18 cellular contexts compared by ENCODE assay signal in genomic region chr1:17520041-17520440, GRCh38. TPM values are rescaled to one million over a fixed set of nuclear protein-coding genes. Genes with fewer than 3 reads are reported as not detected.
DNase-seq lines count a peak whose midpoint lies in the region; ATAC-seq and TF ChIP-seq lines count a peak whose summit lies in the region.
"Had no signal": no experiment of that assay in that cellular context is flagged by ENCODE, and none has a peak within 500 bp of the region (broad histone marks: within the 10 kb centered on the region; RNA-seq: fewer than 3 reads in every experiment).

No MANE protein-coding gene starts in this region.

- H3F3A ChIP-seq in GM23338 (replicated peaks; ENCODE audit: low read depth): peaks cover 18% of the 10 kb centered on the region; the same call in 1 of the 2 replicates

- no peaks in the 10 kb centered on the region for H4K20me1 ChIP-seq in GM23338 (replicated peaks; ENCODE audit: insufficient read depth)

- ATAC-seq in GM23338 (no peak), HG03196 (IDR thresholded peaks at IDR 0.05; ENCODE audit: unreplicated experiment) (no peak), GM19452 (IDR thresholded peaks at IDR 0.05; ENCODE audit: unreplicated experiment) (no peak), GM19023 (IDR thresholded peaks at IDR 0.05; ENCODE audit: unreplicated experiment) (no peak)
- ATAC-seq: activated CD4-positive, CD25-positive, alpha-beta regulatory T cell treated with anti-CD3 and anti-CD28 coated beads, Interleukin-2, amount 50 U/mL, for 24 hours; effector memory CD8-positive, alpha-beta T cell; left lobe of liver had no signal

- TF ChIP-seq CTCF in GM23338 (conservative IDR thresholded peaks at IDR 0.05; ENCODE audit: low read depth in 2 of 2) (no peak), RWPE1 (conservative IDR thresholded peaks at IDR 0.05; ENCODE audit: low read depth) (no peak), prostate gland (IDR thresholded peaks at IDR 0.05) (peak in 1 of 4 experiments; percentile 3)

- WGBS in prostate gland: 42% methylated on average over 12 of the region's 12 CpGs

- H3K27ac Mint-ChIP-seq in GM23338: no peak overlapping the region
- H3K27ac Mint-ChIP-seq: effector memory CD8-positive, alpha-beta T cell had no signal

- H3K9me3 Mint-ChIP-seq in GM23338: no peaks in the 10 kb centered on the region
- H3K9me3 Mint-ChIP-seq: effector memory CD8-positive, alpha-beta T cell had no signal

- H3K27me3 Mint-ChIP-seq in GM23338 (ENCODE audit: insufficient read depth, low read depth, poor library complexity): peaks cover 10% of the 10 kb centered on the region

- no peak overlapping the region for H3K4me3 Mint-ChIP-seq in GM23338
- H3K4me3 Mint-ChIP-seq: effector memory CD8-positive, alpha-beta T cell had no signal

- no peaks in the 10 kb centered on the region for H3K27me3 ChIP-seq in GM23338 (ENCODE audit: insufficient read depth)
- H3K27me3 ChIP-seq in prostate gland (replicated peaks; ENCODE audit: insufficient read depth): no peaks in the 10 kb centered on the region
- H3K27me3 ChIP-seq: cardiac muscle cell had no signal

- H3K27ac ChIP-seq in GM23338 (ENCODE audit: low read depth) (no peak overlapping the region), RWPE1 (no peak overlapping the region), prostate gland (peak overlapping the region; percentile 12 to 40)
- H3K27ac ChIP-seq: cardiac muscle cell had no signal

- no peaks in the 10 kb centered on the region for H3K79me2 ChIP-seq in GM23338 (replicated peaks; ENCODE audit: insufficient read depth)

- POLR2A ChIA-PET in RWPE1 (lab: Yijun Ruan, JAX; ENCODE audit: low non-redundant PET): interaction anchor here (0.5 to 0.6 kb wide), 2 partner anchors 16 to 207 kb away, joined by 3 to 6 read pairs; no protein-coding TSS in a partner anchor

- no peaks in the 10 kb centered on the region for H3K36me3 ChIP-seq in GM23338 (ENCODE audit: insufficient read depth)
- no peaks in the 10 kb centered on the region for H3K36me3 ChIP-seq in prostate gland
- H3K36me3 ChIP-seq: cardiac muscle cell had no signal

- H3K4me3 ChIP-seq in GM23338 (no peak overlapping the region), prostate gland (no peak overlapping the region)
- H3K4me3 ChIP-seq: cardiac muscle cell had no signal

- TF ChIP-seq POLR2A in prostate gland (IDR thresholded peaks at IDR 0.05): peak; percentile 81

- H3K4me1 ChIP-seq in GM23338 (ENCODE audit: insufficient read depth): peaks cover 37% of the 10 kb centered on the region
- H3K4me1 ChIP-seq in prostate gland (replicated peaks): no peaks in the 10 kb centered on the region

- H3K4me2 ChIP-seq in GM23338: no peak overlapping the region

- no peaks in the 10 kb centered on the region for H3K36me3 Mint-ChIP-seq in GM23338 (ENCODE audit: low read depth)

- no peaks in the 10 kb centered on the region for H3K9me2 ChIP-seq in GM23338 (ENCODE audit: insufficient read depth)

- DNase-seq in GM23338 (ENCODE audit: low spot score): no peak
- DNase-seq in RWPE1 (ENCODE audit: low spot score): peak; percentile 95
- peak; percentile 85 for DNase-seq in islet precursor cell
- peak; percentile 90 for DNase-seq in prostate gland (ENCODE audit: low spot score)
- DNase-seq in glomerular visceral epithelial cell (ENCODE audit: extremely low spot score): no peak
- DNase-seq: activated naive CD4-positive, alpha-beta T cell treated with anti-CD3 and anti-CD28 coated beads, Interleukin-2, amount 50 U/mL, for 16 hours; effector memory CD8-positive, alpha-beta T cell; head of caudate nucleus; NCI-H1092; NCI-H2171 treated with DMSO at 0.1 percent for 48 hours; substantia nigra had no signal

- peaks cover 45% of the 10 kb centered on the region for H3K4me1 Mint-ChIP-seq in GM23338

- CTCF ChIA-PET in RWPE1 (lab: Yijun Ruan, JAX): interaction anchor here (1.3 to 2.5 kb wide), 3 partner anchors 13 to 87 kb away, joined by 4 to 9 read pairs (median 7); no protein-coding TSS in a partner anchor

- H2AFZ ChIP-seq in GM23338: peak overlapping the region; percentile 81

- H3K9me3 ChIP-seq in prostate gland: no peaks in the 10 kb centered on the region

- intact Hi-C loops in prostate gland (cut with DNase I): no loop called here

TF ChIP-seq in GM23338, 12 proteins besides CTCF, POLR2A, EP300 and RAD21:
- TF ChIP-seq, protein P1, sequence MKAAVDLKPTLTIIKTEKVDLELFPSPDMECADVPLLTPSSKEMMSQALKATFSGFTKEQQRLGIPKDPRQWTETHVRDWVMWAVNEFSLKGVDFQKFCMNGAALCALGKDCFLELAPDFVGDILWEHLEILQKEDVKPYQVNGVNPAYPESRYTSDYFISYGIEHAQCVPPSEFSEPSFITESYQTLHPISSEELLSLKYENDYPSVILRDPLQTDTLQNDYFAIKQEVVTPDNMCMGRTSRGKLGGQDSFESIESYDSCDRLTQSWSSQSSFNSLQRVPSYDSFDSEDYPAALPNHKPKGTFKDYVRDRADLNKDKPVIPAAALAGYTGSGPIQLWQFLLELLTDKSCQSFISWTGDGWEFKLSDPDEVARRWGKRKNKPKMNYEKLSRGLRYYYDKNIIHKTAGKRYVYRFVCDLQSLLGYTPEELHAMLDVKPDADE (IDR thresholded peaks at IDR 0.05): no peak
- TF ChIP-seq POLR2AphosphoS5 (IDR thresholded peaks at IDR 0.05; ENCODE audit: low read depth): no peak
- no peak for TF ChIP-seq NANOG (IDR thresholded peaks at IDR 0.05; ENCODE audit: borderline replicate concordance)
TF ChIP-seq in GM23338: peak in this region for 0.

RNA-seq across cellular contexts. Expression of gene ARHGEF10L, which starts 19.5 kb away (rescaled TPM):
- total RNA-seq in GM23338 (2014; rRNA removed; shearing (Covaris generic)): 37.9 and 46.8 TPM in 2 replicates
- 12.1 and 13.4 TPM in 2 replicates for polyA plus RNA-seq in GM23338 (2016; fragmentation: Nextera tagmentation; extraction: Ambion mirVana)
- total RNA-seq in prostate gland: 10 to 100 TPM; 26.0 to 39.7 TPM
- total RNA-seq: T-helper 1 cell treated with Interleukin-12 subunit alpha and Interleukin-12 subunit beta and Interleukin-4 antibody, amounts not matched to agents 30 ng/mL and 1 ng/mL, for 36 hours had no signal

Comparison
In these comparisons a context has a peak if more than half of its experiments do, and no peak if none do; other contexts are left out.
1. DNase-seq: peak in RWPE1 (single experiment), islet precursor cell (single experiment) and prostate gland (single experiment); none in GM23338 (single experiment) and glomerular visceral epithelial cell (single experiment).
2. H3K27ac ChIP-seq: peak in prostate gland (2 of 2); none in GM23338 (single experiment) and RWPE1 (single experiment).